Comparison of ENCODE assay signal across 13 cellular contexts in the genomic region with DNA sequence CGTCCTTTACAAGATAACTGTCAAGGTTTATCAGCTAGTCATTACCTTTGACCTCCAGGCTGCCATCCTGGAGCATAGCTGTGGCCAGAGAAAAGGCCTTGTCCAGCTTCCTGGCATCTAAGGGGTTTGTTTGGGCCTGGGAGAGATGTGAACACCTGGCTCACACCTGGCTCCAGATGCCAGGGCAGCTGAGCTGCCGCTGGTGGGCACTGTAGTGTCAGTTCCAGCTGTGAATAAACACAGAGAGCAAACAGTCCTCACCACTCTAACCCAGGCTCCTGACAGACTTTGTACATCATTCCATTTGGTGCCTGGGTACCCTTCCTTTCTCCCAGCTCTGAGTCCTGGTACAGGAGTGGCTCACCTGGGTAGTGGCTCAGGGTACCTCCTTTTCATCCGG.
"Had no signal": no experiment of that assay in that cellular context is flagged by ENCODE, and none has a peak within 500 bp of the region (broad histone marks: within the 10 kb centered on the region; RNA-seq: fewer than 3 reads in every experiment).

No MANE protein-coding gene starts in this region.

- ATAC-seq: activated CD4-positive, alpha-beta T cell treated with anti-CD3 and anti-CD28 coated beads for 36 hours; esophagus mucosa; gastroesophageal sphincter; heart right ventricle; WTC11 had no signal

- DNase-seq: activated CD4-positive, alpha-beta T cell treated with anti-CD3 and anti-CD28 coated beads for 36 hours; activated CD4-positive, alpha-beta T cell treated with anti-CD3 and anti-CD28 coated beads, Interleukin-2, amount 50 U/mL, for 48 hours; activated T-cell treated with anti-CD3 and anti-CD28 coated beads for 4 hours; effector CD8-positive, alpha-beta T cell; heart right ventricle; left ventricle myocardium inferior; mammary epithelial cell; midbrain; stimulated activated CD4-positive, alpha-beta T cell treated with anti-CD3 and anti-CD28 coated beads, Interleukin-2, amount 100 ng/mL, for 24 hours; stimulated activated naive CD4-positive, alpha-beta T cell treated with Interleukin-2 at 50 U/mL for 16 hours had no signal
